ENCODE assay signal across 21 cellular contexts in the genomic region with DNA sequence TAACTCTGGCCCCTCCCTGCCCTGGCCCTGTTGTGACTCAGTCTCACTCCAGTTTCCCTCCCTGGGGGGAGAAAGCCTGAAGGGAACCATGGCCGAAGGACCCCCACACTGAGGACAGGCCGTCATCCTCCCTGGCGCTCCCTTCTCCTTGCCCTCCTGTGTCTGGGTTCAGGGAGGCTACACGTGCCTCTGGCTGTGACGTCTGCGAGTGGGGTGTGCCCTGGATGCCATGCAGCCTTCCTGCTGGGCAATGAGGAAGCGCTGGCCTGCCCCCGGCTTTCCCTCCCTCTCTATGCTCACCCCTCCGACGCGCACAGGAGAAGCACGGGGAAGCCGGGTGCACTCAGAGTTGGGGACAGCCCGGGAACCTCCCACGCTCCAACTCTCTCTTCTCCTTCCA. TPM values are rescaled to one million over a fixed set of nuclear protein-coding genes. Genes with fewer than 3 reads are reported as not detected.
DNase-seq lines count a peak whose midpoint lies in the region; ATAC-seq, FAIRE-seq and TF ChIP-seq lines count a peak whose summit lies in the region.
"Had no signal": no experiment of that assay in that cellular context is flagged by ENCODE, and none has a peak within 500 bp of the region (broad histone marks: within the 10 kb centered on the region; RNA-seq: fewer than 3 reads in every experiment).

No MANE protein-coding gene starts in this region.

- H3K36me3 ChIP-seq in left ventricle myocardium inferior: no peaks in the 10 kb centered on the region
- no peaks in the 10 kb centered on the region for H3K36me3 ChIP-seq in H1 (ENCODE audit: control insufficient read depth in 2 of 4, insufficient read depth in 4 of 4, low read length in 3 of 4)
- H3K36me3 ChIP-seq in upper lobe of right lung: no peaks in the 10 kb centered on the region
- H3K36me3 ChIP-seq: MG63 had no signal

- H3K27ac ChIP-seq in left ventricle myocardium inferior (replicated peaks) (no peak overlapping the region), H1 (ENCODE audit: low read depth, low read length) (no peak overlapping the region), upper lobe of right lung (no peak overlapping the region)
- H3K27ac ChIP-seq: GM23248, KMS-11 had no signal

- no peak overlapping the region for H2BK20ac ChIP-seq in H1 (ENCODE audit: low read length)

- no peak overlapping the region for H4K5ac ChIP-seq in H1 (ENCODE audit: insufficient read length, low read depth, low read length)

- no peak overlapping the region for H2BK15ac ChIP-seq in H1 (ENCODE audit: low read length)

- H3K79me2 ChIP-seq in H1 (ENCODE audit: control insufficient read depth in 1 of 2, insufficient read depth in 2 of 2, low read length in 2 of 2): no peaks in the 10 kb centered on the region

- DNase-seq in Right ventricle myocardium inferior (ENCODE audit: missing footprints) (peak; percentile 52), left ventricle myocardium inferior (no peak), MV-4-11 (lab: John Stamatoyannopoulos, UW) (peak; percentile 5), H1 (ENCODE audit: low read depth in 1 of 2, low spot score in 2 of 2) (no peak), upper lobe of right lung (no peak), NCI-H187 treated with DMSO at 0.1 percent for 48 hours (lab: John Stamatoyannopoulos, UW) (no peak), T-helper 2 cell (no peak)
- DNase-seq: C1 segment of cervical spinal cord, DMS153, GM23248, MG63, NCI-H1930, NCI-H2171, NCI-H510A, RPMI8226 had no signal

- no peak overlapping the region for H3K4ac ChIP-seq in H1 (replicated peaks; ENCODE audit: insufficient read length, low read depth, low read length)

- H3K56ac ChIP-seq in H1 (replicated peaks; ENCODE audit: insufficient read length, low read depth, low read length): no peak overlapping the region

- ATAC-seq in Right ventricle myocardium inferior (no peak), upper lobe of right lung (peak; percentile 63), HG03354 (IDR thresholded peaks at IDR 0.05; ENCODE audit: poor library complexity, severe bottlenecking, unreplicated experiment) (no peak)

- H3K4me2 ChIP-seq in H1 (ENCODE audit: insufficient read depth in 1 of 2, low read depth in 2 of 2, low read length in 2 of 2): no peak overlapping the region
- H3K4me2 ChIP-seq: KMS-11 had no signal

- no peaks in the 10 kb centered on the region for H3K9me3 ChIP-seq in left ventricle myocardium inferior (replicated peaks)
- no peaks in the 10 kb centered on the region for H3K9me3 ChIP-seq in H1 (ENCODE audit: insufficient read depth in 2 of 2, low read depth in 1 of 2, low read length in 1 of 2)
- no peaks in the 10 kb centered on the region for H3K9me3 ChIP-seq in upper lobe of right lung

- H3K27me3 ChIP-seq in left ventricle myocardium inferior (ENCODE audit: low read depth) (peaks cover 94% of the 10 kb centered on the region), H1 (replicated peaks in 1 of 4; ENCODE audit: control insufficient read depth in 3 of 4, extremely low read depth in 1 of 4, insufficient read depth in 3 of 4, low read length in 3 of 4) (peaks cover 1 to 12% (median 10%) of the 10 kb centered on the region in 4 experiments; a peak in 6 of 7 replicates), upper lobe of right lung (peaks cover 64% of the 10 kb centered on the region)

- no peak overlapping the region for H3K14ac ChIP-seq in H1 (ENCODE audit: insufficient read length)

- peak overlapping the region; percentile 13; the same call in 1 of the 2 replicates for H2BK5ac ChIP-seq in H1 (ENCODE audit: low read depth, low read length)

- H2BK12ac ChIP-seq in H1 (ENCODE audit: low read depth, low read length): no peak overlapping the region; the same call in 1 of the 2 replicates

- FAIRE-seq in H1 (lab: Jason Lieb, UNC): no peak
- FAIRE-seq: GM18507, GM19239 had no signal

- 35% methylated on average over 5 of the region's 15 CpGs; no CpG with 5 or more reads in 1 of the 2 experiments for WGBS in H1 (ENCODE audit: extremely low coverage in 1 of 2, insufficient coverage in 1 of 2, insufficient read length in 1 of 2, insufficient replicate concordance in 2 of 2, low coverage in 1 of 2, low lambda C conversion rate in 2 of 2, missing lambda C conversion rate in 1 of 2), 2 experiments

- POLR2A ChIA-PET in H1 (lab: Charles Lee; ENCODE audit: partially characterized antibody): no interaction called here

- H3K79me1 ChIP-seq in H1 (ENCODE audit: low read depth, low read length): no peaks in the 10 kb centered on the region

- H3K4me3 ChIP-seq in left ventricle myocardium inferior (no peak overlapping the region), H1 (ENCODE audit: extremely low read depth in 1 of 4, insufficient read depth in 2 of 4, low read depth in 3 of 4, low read length in 4 of 4) (no peak overlapping the region), upper lobe of right lung (no peak overlapping the region)
- H3K4me3 ChIP-seq: GM23248, MG63 had no signal

- no peak for TF ChIP-seq POLR2A in H1 (IDR thresholded peaks at IDR 0.05; ENCODE audit: control extremely low read depth in 1 of 2, low read depth in 2 of 2, low read length in 2 of 2)

- H4K8ac ChIP-seq in H1 (ENCODE audit: extremely low read depth, insufficient read depth, low read length): no peak overlapping the region

- no peaks in the 10 kb centered on the region for H3K23me2 ChIP-seq in H1 (ENCODE audit: low read depth, low read length)

- TF ChIP-seq EP300 in H1 (IDR thresholded peaks at IDR 0.05; ENCODE audit: borderline replicate concordance in 1 of 2, low read depth in 2 of 2, low read length in 2 of 2): no peak

- intact Hi-C loops in Right ventricle myocardium inferior (cut with DNase I): no loop called here
- intact Hi-C loops in left ventricle myocardium inferior (cut with micrococcal nuclease): no loop called here
- intact Hi-C loops in upper lobe of right lung (cut with DNase I): no loop called here

- H3K4me1 ChIP-seq in left ventricle myocardium inferior (no peaks in the 10 kb centered on the region), H1 (replicated peaks in 1 of 4; ENCODE audit: control insufficient read depth in 3 of 4, insufficient read depth in 4 of 4, low read length in 3 of 4) (peaks cover 0 to 14% (median 8%) of the 10 kb centered on the region in 4 experiments; a peak in 5 of 7 replicates), upper lobe of right lung (no peaks in the 10 kb centered on the region)

- no peak overlapping the region for H3K18ac ChIP-seq in H1 (ENCODE audit: extremely low read depth, low read length)

- TF ChIP-seq CTCF in left ventricle myocardium inferior (IDR thresholded peaks at IDR 0.05; ENCODE audit: borderline replicate concordance) (no peak), H1 (IDR thresholded peaks at IDR 0.05; ENCODE audit: control extremely low read depth in 1 of 3, insufficient read depth in 1 of 3, low read depth in 1 of 3, low read length in 3 of 3) (no peak), upper lobe of right lung (IDR thresholded peaks at IDR 0.05) (no peak)

- H4K20me1 ChIP-seq in H1 (replicated peaks in 1 of 2; ENCODE audit: control insufficient read depth in 1 of 2, insufficient read depth in 2 of 2, low read length in 2 of 2): peaks cover 0 to 5% of the 10 kb centered on the region in 2 experiments

- no peak overlapping the region for H2AFZ ChIP-seq in H1 (ENCODE audit: low read length)
- H2AFZ ChIP-seq: GM23248 had no signal

- no peak overlapping the region for H3K23ac ChIP-seq in H1 (ENCODE audit: insufficient read length)

- no peak overlapping the region for H3K9ac ChIP-seq in H1 (replicated peaks in 1 of 4; ENCODE audit: extremely low read depth in 1 of 4, low read depth in 3 of 4, low read length in 3 of 4)
- H3K9ac ChIP-seq: GM23248, KMS-11 had no signal

- no peak overlapping the region for H4K91ac ChIP-seq in H1 (replicated peaks; ENCODE audit: insufficient read length, low read length)

- no peak overlapping the region for H2BK120ac ChIP-seq in H1 (replicated peaks; ENCODE audit: low read depth, low read length)

- H2AK5ac ChIP-seq in H1 (ENCODE audit: low read depth, low read length): 0 out of 2 replicates have a peak overlapping the region, but pooled peaks have one; percentile 11

- TF ChIP-seq RAD21 in H1 (IDR thresholded peaks at IDR 0.05 in 1 of 2, conservative IDR thresholded peaks at IDR 0.05 in 1 of 2; ENCODE audit: low read depth in 2 of 2, low read length in 2 of 2): no peak

- CTCF ChIA-PET in H1 (lab: Charles Lee; ENCODE audit: partially characterized antibody): interaction anchor here (1.4 to 4.0 kb wide), 2 partner anchors 12 to 17 kb away, joined by 3 to 22 read pairs; no protein-coding TSS in a partner anchor

RNA-seq across cellular contexts. Expression of gene BHLHE23, which starts 9.1 kb away (rescaled TPM):
- not detected for total RNA-seq in Right ventricle myocardium inferior
- not detected for total RNA-seq in left ventricle myocardium inferior
- 0.38 and 0.47 TPM in 2 replicates for total RNA-seq in H1 (2021; fragmentation: NEBNext Ultra II Directional; extraction: Animal tissue kit (Norgen Biotek cat#: 25700))
- polyA plus RNA-seq in H1 (2011; rRNA removed): 0.36 TPM in 1 of 2 replicates, not detected in the other
- polyA plus RNA-seq in H1 (2011; cell fraction: cytosol; rRNA removed): 0.14 TPM
- polyA plus RNA-seq in H1 (2011; cell fraction: nucleus; rRNA removed): 0.13 TPM
- not detected in 4 replicates for polyA plus RNA-seq in H1 (2012, experiment 1 of 2)
- polyA plus RNA-seq in H1 (2012, experiment 2 of 2): not detected
- polyA plus RNA-seq in H1 (2013, experiment 1 of 2): 0.04 TPM
- 0.09 TPM for polyA plus RNA-seq in H1 (2013, experiment 2 of 2)
- polyA minus RNA-seq in H1 (2011; rRNA and poly(A)+ RNA removed): not detected in 2 replicates
- polyA minus RNA-seq in H1 (2011; cell fraction: cytosol; rRNA and poly(A)+ RNA removed): 1.0 TPM
- 0.80 TPM for polyA minus RNA-seq in H1 (2011; cell fraction: nucleus; rRNA and poly(A)+ RNA removed)
- not detected for total RNA-seq in upper lobe of right lung
- total RNA-seq: A172, GM23248, OCI-LY7 had no signal
- polyA plus RNA-seq: GM23248 had no signal

RNA-seq across cellular contexts. Expression of gene SLC17A9, which starts 45.1 kb away (rescaled TPM):
- total RNA-seq in Right ventricle myocardium inferior (0.41 TPM), left ventricle myocardium inferior (0.47 TPM), upper lobe of right lung (15.2 TPM)
- 31.1 and 35.2 TPM in 2 replicates for total RNA-seq in H1 (2021; fragmentation: NEBNext Ultra II Directional; extraction: Animal tissue kit (Norgen Biotek cat#: 25700))
- 23.5 and 39.6 TPM in 2 replicates for polyA plus RNA-seq in H1 (2011; rRNA removed)
- polyA plus RNA-seq in H1 (2011; cell fraction: cytosol; rRNA removed): 26.0 TPM
- polyA plus RNA-seq in H1 (2011; cell fraction: nucleus; rRNA removed): 178 TPM
- 15.9 to 29.2 TPM (median 25.3 TPM) in 4 replicates for polyA plus RNA-seq in H1 (2012, experiment 1 of 2)
- 17.4 TPM for polyA plus RNA-seq in H1 (2012, experiment 2 of 2)
- 44.3 TPM for polyA plus RNA-seq in H1 (2013, experiment 1 of 2)
- 44.7 TPM for polyA plus RNA-seq in H1 (2013, experiment 2 of 2)
- 6.0 and 6.5 TPM in 2 replicates for polyA minus RNA-seq in H1 (2011; rRNA and poly(A)+ RNA removed)
- 10.4 TPM for polyA minus RNA-seq in H1 (2011; cell fraction: cytosol; rRNA and poly(A)+ RNA removed)
- polyA minus RNA-seq in H1 (2011; cell fraction: nucleus; rRNA and poly(A)+ RNA removed): 14.7 TPM
- total RNA-seq: A172 had no signal

RNA-seq across cellular contexts. Expression of gene GID8, which starts 59.7 kb away (rescaled TPM):
- total RNA-seq in Right ventricle myocardium inferior: 16.1 TPM
- total RNA-seq in left ventricle myocardium inferior: 16.2 TPM
- 72.9 and 73.1 TPM in 2 replicates for total RNA-seq in H1 (2021; fragmentation: NEBNext Ultra II Directional; extraction: Animal tissue kit (Norgen Biotek cat#: 25700))
- polyA plus RNA-seq in H1 (2011; rRNA removed): 39.7 and 40.7 TPM in 2 replicates
- polyA plus RNA-seq in H1 (2011; cell fraction: cytosol; rRNA removed): 44.1 TPM
- polyA plus RNA-seq in H1 (2011; cell fraction: nucleus; rRNA removed): 33.3 TPM
- 43.9 to 48.5 TPM (median 46.8 TPM) in 4 replicates for polyA plus RNA-seq in H1 (2012, experiment 1 of 2)
- 28.5 TPM for polyA plus RNA-seq in H1 (2012, experiment 2 of 2)
- 46.0 TPM for polyA plus RNA-seq in H1 (2013, experiment 1 of 2)
- 45.2 TPM for polyA plus RNA-seq in H1 (2013, experiment 2 of 2)
- polyA minus RNA-seq in H1 (2011; rRNA and poly(A)+ RNA removed): 51.3 and 52.9 TPM in 2 replicates
- polyA minus RNA-seq in H1 (2011; cell fraction: cytosol; rRNA and poly(A)+ RNA removed): 29.9 TPM
- 23.9 TPM for polyA minus RNA-seq in H1 (2011; cell fraction: nucleus; rRNA and poly(A)+ RNA removed)
- total RNA-seq in upper lobe of right lung: 27.4 TPM

Comparison
In these comparisons a context has a peak if more than half of its experiments do, and no peak if none do; other contexts are left out.
1. DNase-seq: peak in Right ventricle myocardium inferior (single experiment) and MV-4-11 (single experiment); none in left ventricle myocardium inferior (single experiment), H1 (0 of 2), upper lobe of right lung (single experiment), NCI-H187 treated with DMSO at 0.1 percent for 48 hours (single experiment) and T-helper 2 cell (0 of 5).
2. RNA of gene SLC17A9, which starts 45.1 kb away (total RNA-seq): 31.1 to 35.2 TPM in H1 and 15.2 TPM in upper lobe of right lung (single experiment); 0.47 TPM in left ventricle myocardium inferior (single experiment) and 0.41 TPM in Right ventricle myocardium inferior (single experiment); every median in the first group is over 10 times any median in the second.